Comparison of ENCODE assay signal across 18 cellular contexts in the genomic region with DNA sequence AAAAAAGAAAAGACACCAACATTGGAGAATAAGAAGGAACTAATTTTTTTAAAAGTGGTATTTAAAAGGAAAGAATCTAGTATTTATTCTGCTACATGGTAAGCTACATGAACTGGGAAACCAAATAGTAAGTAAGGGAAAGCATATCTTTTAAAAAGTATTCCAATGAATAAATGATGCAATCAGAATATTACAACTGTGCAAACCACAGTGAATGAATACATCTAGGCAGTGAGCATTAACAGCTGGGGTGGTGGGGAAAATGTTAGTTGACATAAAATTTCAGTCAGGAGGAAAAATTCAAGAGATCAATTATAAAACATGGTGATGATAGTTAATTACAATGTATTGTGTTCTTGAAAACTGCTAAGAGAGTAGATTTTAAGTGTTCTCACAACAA. TPM values are rescaled to one million over a fixed set of nuclear protein-coding genes. Genes with fewer than 3 reads are reported as not detected.
DNase-seq lines count a peak whose midpoint lies in the region; ATAC-seq, FAIRE-seq and TF ChIP-seq lines count a peak whose summit lies in the region.
"Had no signal": no experiment of that assay in that cellular context is flagged by ENCODE, and none has a peak within 500 bp of the region (broad histone marks: within the 10 kb centered on the region; RNA-seq: fewer than 3 reads in every experiment).

No MANE protein-coding gene starts in this region.

- H3K4me3 Mint-ChIP-seq in T-helper 17 cell (no peak overlapping the region), endodermal cell (no peak overlapping the region)
- H3K4me3 Mint-ChIP-seq: CD4-positive, alpha-beta T cell had no signal

- no TSS peak for BruUV-seq in HepG2 (replicated peaks; lab: Mats Ljungman, UMichigan)

- no peak for ATAC-seq in HepG2
- ATAC-seq in right lobe of liver, result no peak
- ATAC-seq in T-helper 17 cell, result no peak

- peaks cover 1 to 35% of the 10 kb centered on the region in 2 experiments; a peak in 4 of 5 replicates for H3K36me3 ChIP-seq in HepG2 (replicated peaks in 1 of 2; ENCODE audit: control insufficient read depth in 1 of 2, insufficient read depth in 2 of 2, low read length in 2 of 2)
- peaks cover 0 to 22% (median 5%) of the 10 kb centered on the region in 4 donors for H3K36me3 ChIP-seq in right lobe of liver
- H3K36me3 ChIP-seq in endodermal cell (ENCODE audit: control insufficient read depth, insufficient read depth, low read length), result peaks cover 65% of the 10 kb centered on the region

- H3K36me3 Mint-ChIP-seq in T-helper 17 cell (ENCODE audit: low read depth) (peaks cover 3% of the 10 kb centered on the region), endodermal cell (ENCODE audit: low read depth) (peaks cover 39% of the 10 kb centered on the region)

- H2AFZ ChIP-seq in HepG2 (ENCODE audit: low read length), result no peak overlapping the region

- no peak overlapping the region for H3K4me2 ChIP-seq in HepG2 (ENCODE audit: low read depth, low read length)

- H3K27ac Mint-ChIP-seq in T-helper 17 cell, result peak overlapping the region; percentile 39
- H3K27ac Mint-ChIP-seq in endodermal cell, result no peak overlapping the region
- H3K27ac Mint-ChIP-seq: CD4-positive, alpha-beta T cell had no signal

- H3K9me3 ChIP-seq in HepG2 (ENCODE audit: low read length), result no peaks in the 10 kb centered on the region
- H3K9me3 ChIP-seq in right lobe of liver, result no peaks in the 10 kb centered on the region
- H3K9me3 ChIP-seq in T-helper 17 cell (ENCODE audit: control insufficient read depth, low read length, poor library complexity, severe bottlenecking), result no peaks in the 10 kb centered on the region
- no peaks in the 10 kb centered on the region for H3K9me3 ChIP-seq in endodermal cell (ENCODE audit: control insufficient read depth, low read length)
- H3K9me3 ChIP-seq: BE2C, HAP-1 had no signal

- H3K4me1 ChIP-seq in HepG2 (ENCODE audit: insufficient read depth, low read length), result peaks cover 5% of the 10 kb centered on the region; the same call in 1 of the 2 replicates
- no peaks in the 10 kb centered on the region for H3K4me1 ChIP-seq in right lobe of liver
- H3K4me1 ChIP-seq in endodermal cell (ENCODE audit: control insufficient read depth, insufficient read depth, low read length), result no peaks in the 10 kb centered on the region
- H3K4me1 ChIP-seq: BE2C had no signal

- no peak for TF ChIP-seq RAD21 in HepG2 (CRISPR knock-in tag; IDR thresholded peaks at IDR 0.05)

- TF ChIP-seq CTCF in HepG2 (CRISPR knock-in tag; IDR thresholded peaks at IDR 0.05) (no peak), right lobe of liver (IDR thresholded peaks at IDR 0.05) (no peak), fibroblast of villous mesenchyme (IDR thresholded peaks at IDR 0.05; ENCODE audit: insufficient read depth, low read depth, low read length) (no peak), endodermal cell (conservative IDR thresholded peaks at IDR 0.05) (no peak)

- peaks cover 4% of the 10 kb centered on the region for H3K4me1 Mint-ChIP-seq in T-helper 17 cell
- H3K4me1 Mint-ChIP-seq in endodermal cell, result peaks cover 4% of the 10 kb centered on the region

- no peak for TF ChIP-seq POLR2A in HepG2 (IDR thresholded peaks at IDR 0.05; ENCODE audit: insufficient read depth in 1 of 2, low read depth in 2 of 2, low read length in 2 of 2)
- no peak for TF ChIP-seq POLR2A in right lobe of liver (IDR thresholded peaks at IDR 0.05)

- H3K27me3 ChIP-seq in HepG2 (ENCODE audit: control insufficient read depth in 1 of 2, insufficient read depth in 2 of 2, low read length in 2 of 2) (no peaks in the 10 kb centered on the region), right lobe of liver (no peaks in the 10 kb centered on the region), endodermal cell (ENCODE audit: control insufficient read depth, insufficient read depth, low read length, poor library complexity, severe bottlenecking) (no peaks in the 10 kb centered on the region)
- H3K27me3 ChIP-seq: BE2C had no signal

- H3K79me2 ChIP-seq in HepG2 (ENCODE audit: insufficient read depth, low read length), result no peaks in the 10 kb centered on the region

- H3K9ac ChIP-seq in HepG2 (ENCODE audit: insufficient read depth, low read depth, low read length) (no peak overlapping the region), endodermal cell (ENCODE audit: extremely low read depth, low read length, poor library complexity, severe bottlenecking) (no peak overlapping the region)

- DNase-seq in HepG2 (ENCODE audit: low spot score) (no peak), right lobe of liver (no peak), T-helper 17 cell (no peak), fibroblast of villous mesenchyme (ENCODE audit: low read depth) (peak; percentile 12), UCSD-AML1 (lab: John Stamatoyannopoulos, UW; ENCODE audit: unreplicated experiment) (no peak), HCEC 1CT (no peak), endodermal cell (no peak)
- DNase-seq: BE2C; CD4-positive, alpha-beta T cell; EL; MV-4-11; NCI-H1436; NCI-H2029 treated with DMSO at 0.1 percent for 48 hours; NCI-H2171 treated with DMSO at 0.1 percent for 48 hours; NCI-H446 treated with DMSO at 0.1 percent for 48 hours; RPMI8226; SIG-M5 had no signal

- intact Hi-C loops in HepG2 (cut with micrococcal nuclease; ENCODE audit: unreplicated experiment) (no loop called here), right lobe of liver (cut with DNase I) (no loop called here)

- POLR2A ChIA-PET in HepG2 (lab: Yijun Ruan, JAX), result no interaction called here

- TF ChIP-seq EP300 in HepG2 (IDR thresholded peaks at IDR 0.05; ENCODE audit: low read depth in 2 of 2, low read length in 2 of 2), result no peak
- TF ChIP-seq EP300 in HepG2 (CRISPR knock-in tag; IDR thresholded peaks at IDR 0.05; ENCODE audit: borderline replicate concordance), result no peak

- in situ Hi-C loops in HepG2 (cut with HindIII; ENCODE audit: extremely low pct_ligation_motif_present, low pct_unique_long_range_greater_than_20kb), result loop anchor here (25.0 kb wide), 1 partner anchor 775 kb away; the partner anchor contains the start of gene BNIP2

- no peaks in the 10 kb centered on the region for H4K20me1 ChIP-seq in HepG2 (ENCODE audit: insufficient read depth, low read length)

- no peaks in the 10 kb centered on the region for H3K27me3 Mint-ChIP-seq in T-helper 17 cell
- H3K27me3 Mint-ChIP-seq in endodermal cell (ENCODE audit: insufficient read depth), result no peaks in the 10 kb centered on the region
- H3K27me3 Mint-ChIP-seq: CD4-positive, alpha-beta T cell had no signal

- no peak for FAIRE-seq in HepG2 (lab: Jason Lieb, UNC)

- H3K27ac ChIP-seq in HepG2 (ENCODE audit: extremely low read length, insufficient read depth, low read length) (no peak overlapping the region), right lobe of liver (no peak overlapping the region), endodermal cell (ENCODE audit: low read depth, low read length) (no peak overlapping the region)

- CTCF ChIA-PET in HepG2 (lab: Yijun Ruan, JAX; ENCODE audit: low intra/inter-chr PET ratio, low total read pairs), result no interaction called here

- H3K9me3 Mint-ChIP-seq in endodermal cell, result no peaks in the 10 kb centered on the region
- H3K9me3 Mint-ChIP-seq: CD4-positive, alpha-beta T cell had no signal

- H3K4me3 ChIP-seq in HepG2 (replicated peaks in 1 of 3; ENCODE audit: insufficient read depth in 1 of 3, low read depth in 2 of 3, low read length in 3 of 3) (no peak overlapping the region), right lobe of liver (no peak overlapping the region), fibroblast of villous mesenchyme (ENCODE audit: low read depth, low read length) (no peak overlapping the region), endodermal cell (ENCODE audit: low read length) (no peak overlapping the region)
- H3K4me3 ChIP-seq: HAP-1 had no signal

TF ChIP-seq in HepG2, 621 proteins besides CTCF, POLR2A, EP300 and RAD21:
- TF ChIP-seq KAT7 (CRISPR knock-in tag; IDR thresholded peaks at IDR 0.05; ENCODE audit: borderline replicate concordance), result no peak
- peak; percentile 17; the same call in 1 of the 2 replicates for TF ChIP-seq ATF7 (IDR thresholded peaks at IDR 0.05)
- no peak for TF ChIP-seq ATF7 (CRISPR knock-in tag; IDR thresholded peaks at IDR 0.05)

RNA-seq across cellular contexts. Expression of gene ICE2, which starts 16.9 kb away (rescaled TPM):
- total RNA-seq in HepG2 (2016; rRNA removed; fragmentation: Illumina TruSeq; extraction: Trizol) (26.4 and 40.9 TPM in 2 replicates), right lobe of liver (10 to 100 TPM; 13.1 to 31.7 (median 17.6) TPM), T-helper 17 cell (10 to 100 TPM; 32.9 to 39.8 TPM), fibroblast of villous mesenchyme (28.7 and 31.1 TPM in 2 replicates), endodermal cell (10 to 100 TPM; 89.4 to 99.7 TPM)
- 6.4 and 8.6 TPM in 2 replicates for total RNA-seq in HepG2 (2016; cell fraction: cytosol; rRNA removed; fragmentation: Illumina TruSeq; extraction: Trizol; ENCODE audit: low read depth)
- 23.8 and 38.6 TPM in 2 replicates for total RNA-seq in HepG2 (2016; cell fraction: insoluble cytoplasmic fraction; rRNA removed; fragmentation: Illumina TruSeq; extraction: Trizol)
- total RNA-seq in HepG2 (2016; cell fraction: membrane; rRNA removed; fragmentation: Illumina TruSeq; extraction: Trizol), result 19.6 and 21.3 TPM in 2 replicates
- 41.9 and 47.8 TPM in 2 replicates for total RNA-seq in HepG2 (2016; cell fraction: nucleus; rRNA removed; fragmentation: Illumina TruSeq; extraction: Trizol)
- polyA plus RNA-seq in HepG2 (2011; rRNA removed), result 20.5 and 24.8 TPM in 2 replicates
- polyA plus RNA-seq in HepG2 (2011; cell fraction: cytosol; rRNA removed), result 11.0 and 15.0 TPM in 2 replicates
- 20.0 and 21.2 TPM in 2 replicates for polyA plus RNA-seq in HepG2 (2011; cell fraction: nucleus; rRNA removed)
- 20.7 and 23.9 TPM in 2 replicates for polyA plus RNA-seq in HepG2 (2012)
- polyA plus RNA-seq in HepG2 (2016; cell fraction: cytosol; fragmentation: Illumina TruSeq; extraction: Trizol; ENCODE audit: low read depth), result 9.1 and 9.3 TPM in 2 replicates
- 35.5 and 42.1 TPM in 2 replicates for polyA plus RNA-seq in HepG2 (2016; cell fraction: insoluble cytoplasmic fraction; fragmentation: Illumina TruSeq; extraction: Trizol; ENCODE audit: low read depth)
- 13.2 and 14.7 TPM in 2 replicates for polyA plus RNA-seq in HepG2 (2016; cell fraction: membrane; fragmentation: Illumina TruSeq; extraction: Trizol; ENCODE audit: low read depth)
- polyA plus RNA-seq in HepG2 (2016; cell fraction: nucleus; fragmentation: Illumina TruSeq; extraction: Trizol; ENCODE audit: insufficient read depth, low read depth), result 34.0 and 49.3 TPM in 2 replicates
- polyA minus RNA-seq in HepG2 (2011; rRNA and poly(A)+ RNA removed; ENCODE audit: low replicate concordance), result 28.7 and 67.9 TPM in 2 replicates
- 12.0 and 16.0 TPM in 2 replicates for polyA minus RNA-seq in HepG2 (2011; cell fraction: cytosol; rRNA and poly(A)+ RNA removed)
- 113 and 126 TPM in 2 replicates for polyA minus RNA-seq in HepG2 (2011; cell fraction: nucleus; rRNA and poly(A)+ RNA removed)
- 70.5 TPM for polyA plus RNA-seq in endodermal cell (2013, experiment 1 of 2)
- 74.9 TPM for polyA plus RNA-seq in endodermal cell (2013, experiment 2 of 2)
